17 cellular contexts compared by ENCODE assay signal in the genomic region with DNA sequence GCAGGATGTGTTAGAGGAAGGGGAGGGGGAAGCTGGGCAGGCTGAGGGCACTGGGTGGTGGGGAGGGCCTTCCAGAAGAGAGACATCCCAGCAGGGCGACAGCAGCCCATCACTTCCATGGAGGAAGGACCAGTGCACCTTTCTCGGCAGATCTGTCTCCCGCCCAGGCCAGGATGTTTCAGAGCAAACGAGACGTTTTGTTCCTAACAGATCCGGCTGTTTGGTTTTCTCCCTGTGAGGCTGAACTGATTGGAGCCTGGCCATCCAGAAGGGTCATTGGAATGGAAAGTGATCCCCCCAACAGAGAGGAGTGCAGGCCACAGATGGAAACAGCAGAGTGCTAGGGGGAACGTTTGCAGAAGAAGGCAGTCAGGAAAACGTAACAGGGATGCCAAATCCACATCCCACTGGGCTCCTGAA.
DNase-seq lines count a peak whose midpoint lies in the region; ATAC-seq and TF ChIP-seq lines count a peak whose summit lies in the region.
"Had no signal": no experiment of that assay in that cellular context is flagged by ENCODE, and none has a peak within 500 bp of the region (broad histone marks: within the 10 kb centered on the region; RNA-seq: fewer than 3 reads in every experiment).

No MANE protein-coding gene starts in this region.

- peak overlapping the region; percentile 46 for H4K91ac ChIP-seq in trophoblast cell (ENCODE audit: low read depth, low read length)

- no peaks in the 10 kb centered on the region for H3K79me2 ChIP-seq in DND-41 (ENCODE audit: insufficient read depth, low read length)
- no peaks in the 10 kb centered on the region for H3K79me2 ChIP-seq in trophoblast cell (ENCODE audit: control insufficient read depth, insufficient read depth, low read length, poor library complexity)

- 0 out of 3 replicates have a peak, but pooled peaks have one; percentile 44 for ATAC-seq in DND-41 (ENCODE audit: insufficient read depth, low read depth)
- ATAC-seq: PC-3 had no signal

- WGBS in esophagus muscularis mucosa = 76% methylated on average over 6 of the region's 8 CpGs
- WGBS in trophoblast cell (ENCODE audit: extremely low coverage, insufficient coverage, insufficient read length) = no CpG with 5 or more reads among the region's 8 CpGs

- no peak overlapping the region for H2AFZ ChIP-seq in DND-41 (ENCODE audit: low read depth, low read length)
- H2AFZ ChIP-seq in trophoblast cell (ENCODE audit: insufficient read depth, low read length, poor library complexity) = no peak overlapping the region

- no peak overlapping the region for H4K8ac ChIP-seq in trophoblast cell (ENCODE audit: low read depth, low read length)

- H3K36me3 ChIP-seq in DND-41 (ENCODE audit: insufficient read depth, low read length) = no peaks in the 10 kb centered on the region
- peaks cover 12 to 13% of the 10 kb centered on the region in 2 donors for H3K36me3 ChIP-seq in ascending aorta
- peaks cover 0 to 5% (median 4%) of the 10 kb centered on the region in 4 donors for H3K36me3 ChIP-seq in esophagus muscularis mucosa
- H3K36me3 ChIP-seq in trophoblast cell (ENCODE audit: control insufficient read depth in 1 of 2, insufficient read depth in 2 of 2, low read length in 2 of 2) = no peaks in the 10 kb centered on the region

- peaks cover 11% of the 10 kb centered on the region for H3K79me1 ChIP-seq in trophoblast cell (ENCODE audit: low read length)

- peaks cover 2% of the 10 kb centered on the region for H3K27me3 ChIP-seq in DND-41 (ENCODE audit: insufficient read depth, low read length, poor library complexity)
- no peaks in the 10 kb centered on the region for H3K27me3 ChIP-seq in ascending aorta
- H3K27me3 ChIP-seq in esophagus muscularis mucosa = no peaks in the 10 kb centered on the region
- no peaks in the 10 kb centered on the region for H3K27me3 ChIP-seq in trophoblast cell (ENCODE audit: insufficient read depth, low read length)

- TF ChIP-seq CTCF in DND-41 (IDR thresholded peaks at IDR 0.05; ENCODE audit: borderline replicate concordance, extremely low read depth, low read length, poor library complexity, severe bottlenecking) (no peak), ascending aorta (IDR thresholded peaks at IDR 0.05) (no peak), esophagus muscularis mucosa (IDR thresholded peaks at IDR 0.05) (no peak)

- H3K18ac ChIP-seq in trophoblast cell (ENCODE audit: low read length) = no peak overlapping the region

- H3K4me1 ChIP-seq in DND-41 (ENCODE audit: insufficient read depth, low read length) (no peaks in the 10 kb centered on the region), ascending aorta (peaks cover 17 to 49% of the 10 kb centered on the region in 2 donors), esophagus muscularis mucosa (peaks cover 20 to 48% (median 45%) of the 10 kb centered on the region in 4 donors), trophoblast cell (ENCODE audit: control insufficient read depth in 1 of 2, insufficient read depth in 2 of 2, low read length in 2 of 2) (peaks cover 5 to 10% of the 10 kb centered on the region in 2 experiments)

- H4K20me1 ChIP-seq in DND-41 (ENCODE audit: insufficient read depth, low read length) = no peaks in the 10 kb centered on the region

- H3K23ac ChIP-seq in trophoblast cell (ENCODE audit: low read length) = no peak overlapping the region

- H3K4me2 ChIP-seq in DND-41 (ENCODE audit: insufficient read depth, low read length) = no peak overlapping the region
- no peak overlapping the region for H3K4me2 ChIP-seq in trophoblast cell (ENCODE audit: low read length)

- H3K27ac ChIP-seq in DND-41 (ENCODE audit: low read length) = no peak overlapping the region
- H3K27ac ChIP-seq in ascending aorta = peak overlapping the region; percentile 75 to 89
- H3K27ac ChIP-seq in esophagus muscularis mucosa (replicated peaks in 1 of 4) = peak overlapping the region in 3 of 4 donors; percentile 55 to 73 (median 64)
- H3K27ac ChIP-seq in trophoblast cell (ENCODE audit: low read depth, low read length) = no peak overlapping the region
- H3K27ac ChIP-seq: HL-60 had no signal

- TF ChIP-seq EP300 in esophagus muscularis mucosa (IDR thresholded peaks at IDR 0.05) = no peak

- H2AK5ac ChIP-seq in trophoblast cell (ENCODE audit: low read length) = peak overlapping the region; percentile 38

- H3K9me3 ChIP-seq in DND-41 (ENCODE audit: insufficient read depth, low read length, severe bottlenecking) = no peaks in the 10 kb centered on the region
- H3K9me3 ChIP-seq in ascending aorta = no peaks in the 10 kb centered on the region
- no peaks in the 10 kb centered on the region for H3K9me3 ChIP-seq in esophagus muscularis mucosa
- H3K9me3 ChIP-seq in trophoblast cell (ENCODE audit: insufficient read depth, low read depth, low read length) = peaks cover 6% of the 10 kb centered on the region
- H3K9me3 ChIP-seq: SK-N-SH had no signal

- DNase-seq in DND-41 = no peak
- no peak for DNase-seq in ascending aorta (ENCODE audit: low spot score in 2 of 2)
- DNase-seq in esophagus muscularis mucosa (ENCODE audit: extremely low spot score) = no peak
- no peak for DNase-seq in trophoblast cell
- no peak for DNase-seq in mesenteric fat pad (ENCODE audit: low spot score)
- DNase-seq in COR-L47 (lab: John Stamatoyannopoulos, UW) = no peak
- DNase-seq in midbrain (lab: John Stamatoyannopoulos, UW) = no peak
- DNase-seq in NCI-H774 (lab: John Stamatoyannopoulos, UW) = no peak
- DNase-seq: CD8-positive, alpha-beta memory T cell; DMS 273 treated with DMSO at 0.1 percent for 48 hours; KBM-7; NCI-H146; NCI-H2081 treated with DMSO at 0.1 percent for 48 hours; NCI-H524 treated with DMSO at 0.1 percent for 48 hours; PC-3; SK-N-SH had no signal

- H3K14ac ChIP-seq in trophoblast cell (ENCODE audit: low read length) = no peak overlapping the region

- H2BK12ac ChIP-seq in trophoblast cell (ENCODE audit: low read length) = peak overlapping the region; percentile 1

- no peak overlapping the region for H2BK5ac ChIP-seq in trophoblast cell (ENCODE audit: low read depth, low read length, poor library complexity)

- no peak overlapping the region for H3K4ac ChIP-seq in trophoblast cell (ENCODE audit: low read depth, low read length)

- H3K4me3 ChIP-seq in DND-41 (ENCODE audit: low read depth in 1 of 2, low read length in 2 of 2) = no peak overlapping the region
- no peak overlapping the region for H3K4me3 ChIP-seq in ascending aorta
- no peak overlapping the region for H3K4me3 ChIP-seq in esophagus muscularis mucosa
- no peak overlapping the region for H3K4me3 ChIP-seq in trophoblast cell (ENCODE audit: low read depth, low read length)

- H4K12ac ChIP-seq in trophoblast cell (ENCODE audit: low read depth, low read length) = no peak overlapping the region

- no peak for TF ChIP-seq POLR2A in esophagus muscularis mucosa (IDR thresholded peaks at IDR 0.05; ENCODE audit: low read depth)

- H2BK120ac ChIP-seq in trophoblast cell (ENCODE audit: insufficient read depth, low read length, poor library complexity) = peak overlapping the region; percentile 34

- intact Hi-C loops in ascending aorta (cut with DNase I) = loop anchor here (2.0 to 10.0 kb wide), 2 partner anchors 50 to 162 kb away; no protein-coding TSS in a partner anchor
- intact Hi-C loops in esophagus muscularis mucosa (cut with DNase I) = no loop called here

- H3K9ac ChIP-seq in DND-41 (ENCODE audit: low read depth, low read length) (no peak overlapping the region), trophoblast cell (ENCODE audit: low read length) (no peak overlapping the region)
- H3K9ac ChIP-seq: SK-N-SH had no signal

Comparison
In these comparisons a context has a peak if more than half of its experiments do, and no peak if none do; other contexts are left out.
1. H3K27ac ChIP-seq: peak in ascending aorta (2 of 2) and esophagus muscularis mucosa (3 of 4); none in DND-41 (single experiment) and trophoblast cell (single experiment).